12 cellular contexts compared by ENCODE assay signal in genomic region chr20:17835240-17835940, GRCh38.
DNase-seq lines count a peak whose midpoint lies in the region; ATAC-seq and TF ChIP-seq lines count a peak whose summit lies in the region.
"Had no signal": no experiment of that assay in that cellular context is flagged by ENCODE, and none has a peak within 500 bp of the region (broad histone marks: within the 10 kb centered on the region; RNA-seq: fewer than 3 reads in every experiment).

No MANE protein-coding gene starts in this region.

- WGBS in heart right ventricle, 2 donors, result 59 to 62% methylated on average over 15 of the region's 15 CpGs

- peak; percentile 67 for DNase-seq in ELF-1 (ENCODE audit: low read depth, low spot score)
- DNase-seq in amniotic epithelial cell (ENCODE audit: low read depth), result peak; percentile 75
- peak; percentile 49 to 55 for DNase-seq in heart right ventricle
- DNase-seq in NCI-H187 (lab: John Stamatoyannopoulos, UW), result no peak
- DNase-seq in activated effector memory CD4-positive, alpha-beta T cell treated with Interleukin-2 at 50 U/mL for 16 hours, result no peak
- DNase-seq: activated naive CD8-positive, alpha-beta T cell treated with anti-CD3 and anti-CD28 coated beads, Interleukin-2, amount 10 ng/mL, durations not matched to agents 7 days and 5 days; Calu3; naive B cell; SJCRH30 had no signal

- no peak overlapping the region for H3K9ac ChIP-seq in rectal smooth muscle tissue (ENCODE audit: low read length)

- TF ChIP-seq CTCF in heart right ventricle (IDR thresholded peaks at IDR 0.05), result no peak

- peak; percentile 14 to 81 (median 56) for ATAC-seq in heart right ventricle
- ATAC-seq in GM18861 (IDR thresholded peaks at IDR 0.05; ENCODE audit: unreplicated experiment), result no peak
- no peak for ATAC-seq in GM19035 (IDR thresholded peaks at IDR 0.05; ENCODE audit: unreplicated experiment)

- intact Hi-C loops in heart right ventricle (cut with DNase I), result loop anchor here in 1 of 10 donors (5.0 kb wide), 2 partner anchors 62 to 153 kb away; partner anchors contain the start of gene RRBP1

- no peaks in the 10 kb centered on the region for H3K27me3 ChIP-seq in heart right ventricle
- H3K27me3 ChIP-seq in rectal smooth muscle tissue (ENCODE audit: control insufficient read depth, insufficient read depth, low read length), result no peaks in the 10 kb centered on the region
- H3K27me3 ChIP-seq: SJCRH30 had no signal

- H3K4me3 ChIP-seq in heart right ventricle (no peak overlapping the region), rectal smooth muscle tissue (ENCODE audit: low read length) (no peak overlapping the region)
- H3K4me3 ChIP-seq: SJCRH30 had no signal

- H3K27ac ChIP-seq in heart right ventricle (peak overlapping the region; percentile 69 to 96 (median 87)), rectal smooth muscle tissue (ENCODE audit: low read depth, low read length) (peak overlapping the region; percentile 83)
- H3K27ac ChIP-seq: SJCRH30 had no signal

- peaks cover 0 to 4% (median 0%) of the 10 kb centered on the region in 11 donors for H3K9me3 ChIP-seq in heart right ventricle
- H3K9me3 ChIP-seq: SJCRH30 had no signal

- H3K36me3 ChIP-seq in heart right ventricle (no peaks in the 10 kb centered on the region), rectal smooth muscle tissue (ENCODE audit: control insufficient read depth, insufficient read depth, low read length) (no peaks in the 10 kb centered on the region)
- H3K36me3 ChIP-seq: SJCRH30 had no signal

- H3K4me1 ChIP-seq in heart right ventricle (peaks cover 6 to 34% (median 28%) of the 10 kb centered on the region in 9 donors), rectal smooth muscle tissue (ENCODE audit: control insufficient read depth, insufficient read depth, low read length) (peaks cover 3% of the 10 kb centered on the region)
- H3K4me1 ChIP-seq: SJCRH30 had no signal

Comparison
In these comparisons a context has a peak if more than half of its experiments do, and no peak if none do; other contexts are left out.
1. DNase-seq: peak in ELF-1 (single experiment), amniotic epithelial cell (single experiment) and heart right ventricle (2 of 2); none in NCI-H187 (0 of 2) and activated effector memory CD4-positive, alpha-beta T cell treated with Interleukin-2 at 50 U/mL for 16 hours (single experiment).
2. ATAC-seq: peak in heart right ventricle (8 of 8); none in GM18861 (single experiment) and GM19035 (single experiment).